1 cellular context compared by ENCODE assay signal in genomic region chr1:91806777-91807700, GRCh38.
TF ChIP-seq lines count a peak whose summit lies in the region.

No MANE protein-coding gene starts in this region.

TF ChIP-seq in HEK293, 187 proteins besides CTCF, POLR2A, EP300 and RAD21 (continued from another document and continues in another):
- TF ChIP-seq, protein P1, sequence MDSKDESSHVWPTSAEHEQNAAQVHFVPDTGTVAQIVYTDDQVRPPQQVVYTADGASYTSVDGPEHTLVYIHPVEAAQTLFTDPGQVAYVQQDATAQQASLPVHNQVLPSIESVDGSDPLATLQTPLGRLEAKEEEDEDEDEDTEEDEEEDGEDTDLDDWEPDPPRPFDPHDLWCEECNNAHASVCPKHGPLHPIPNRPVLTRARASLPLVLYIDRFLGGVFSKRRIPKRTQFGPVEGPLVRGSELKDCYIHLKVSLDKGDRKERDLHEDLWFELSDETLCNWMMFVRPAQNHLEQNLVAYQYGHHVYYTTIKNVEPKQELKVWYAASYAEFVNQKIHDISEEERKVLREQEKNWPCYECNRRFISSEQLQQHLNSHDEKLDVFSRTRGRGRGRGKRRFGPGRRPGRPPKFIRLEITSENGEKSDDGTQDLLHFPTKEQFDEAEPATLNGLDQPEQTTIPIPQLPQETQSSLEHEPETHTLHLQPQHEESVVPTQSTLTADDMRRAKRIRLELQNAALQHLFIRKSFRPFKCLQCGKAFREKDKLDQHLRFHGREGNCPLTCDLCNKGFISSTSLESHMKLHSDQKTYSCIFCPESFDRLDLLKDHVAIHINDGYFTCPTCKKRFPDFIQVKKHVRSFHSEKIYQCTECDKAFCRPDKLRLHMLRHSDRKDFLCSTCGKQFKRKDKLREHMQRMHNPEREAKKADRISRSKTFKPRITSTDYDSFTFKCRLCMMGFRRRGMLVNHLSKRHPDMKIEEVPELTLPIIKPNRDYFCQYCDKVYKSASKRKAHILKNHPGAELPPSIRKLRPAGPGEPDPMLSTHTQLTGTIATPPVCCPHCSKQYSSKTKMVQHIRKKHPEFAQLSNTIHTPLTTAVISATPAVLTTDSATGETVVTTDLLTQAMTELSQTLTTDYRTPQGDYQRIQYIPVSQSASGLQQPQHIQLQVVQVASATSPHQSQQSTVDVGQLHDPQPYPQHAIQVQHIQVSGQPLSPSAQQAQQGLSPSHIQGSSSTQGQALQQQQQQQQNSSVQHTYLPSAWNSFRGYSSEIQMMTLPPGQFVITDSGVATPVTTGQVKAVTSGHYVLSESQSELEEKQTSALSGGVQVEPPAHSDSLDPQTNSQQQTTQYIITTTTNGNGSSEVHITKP (tag by site-specific recombination; IDR thresholded peaks at IDR 0.05) = peak; percentile 98
- TF ChIP-seq ZNF610 (tag by site-specific recombination; IDR thresholded peaks at IDR 0.05; ENCODE audit: borderline replicate concordance) (no peak), KLF1 (tag by site-specific recombination; IDR thresholded peaks at IDR 0.05) (no peak), ZXDB (tag by site-specific recombination; IDR thresholded peaks at IDR 0.05) (no peak), ZNF629 (tag by site-specific recombination; IDR thresholded peaks at IDR 0.05) (peak; percentile 95), ZEB2 (tag by site-specific recombination; IDR thresholded peaks at IDR 0.05) (peak; percentile 53), ZNF626 (tag by site-specific recombination; IDR thresholded peaks at IDR 0.05) (no peak), KLF17 (tag by site-specific recombination; IDR thresholded peaks at IDR 0.05) (no peak), TSHZ1 (tag by site-specific recombination; IDR thresholded peaks at IDR 0.05; ENCODE audit: borderline replicate concordance) (no peak), SP2 (tag by site-specific recombination; IDR thresholded peaks at IDR 0.05) (peak; percentile 31; the same call in 1 of the 2 replicates), ZNF354C (tag by site-specific recombination; IDR thresholded peaks at IDR 0.05; ENCODE audit: borderline replicate concordance, low read depth) (no peak), ZNF366 (tag by site-specific recombination; conservative IDR thresholded peaks at IDR 0.05) (0 out of 2 replicates have a peak, but pooled peaks have one; percentile 27), REPIN1 (tag by site-specific recombination; IDR thresholded peaks at IDR 0.05; ENCODE audit: low read depth) (no peak), ZBTB26 (tag by site-specific recombination; optimal IDR thresholded peaks at IDR 0.05) (no peak), ZBTB7A (tag by site-specific recombination; IDR thresholded peaks at IDR 0.05; ENCODE audit: low read depth) (no peak), PBX3 (CRISPR knock-in tag; IDR thresholded peaks at IDR 0.05) (no peak), ZNF600 (tag by site-specific recombination; IDR thresholded peaks at IDR 0.05) (no peak), ZNF777 (tag by site-specific recombination; IDR thresholded peaks at IDR 0.05; ENCODE audit: borderline replicate concordance) (no peak), ZNF341 (tag by site-specific recombination; IDR thresholded peaks at IDR 0.05; ENCODE audit: low read depth) (no peak), FEZF1 (tag by site-specific recombination; IDR thresholded peaks at IDR 0.05) (no peak), ZNF548 (tag by site-specific recombination; IDR thresholded peaks at IDR 0.05) (no peak), SETDB1 (IDR thresholded peaks at IDR 0.05; ENCODE audit: insufficient read length, low read length) (no peak), SP7 (tag by site-specific recombination; IDR thresholded peaks at IDR 0.05) (0 out of 2 replicates have a peak, but pooled peaks have one; percentile 20), ZNF16 (tag by site-specific recombination; IDR thresholded peaks at IDR 0.05; ENCODE audit: low read depth) (no peak), ZNF416 (tag by site-specific recombination; IDR thresholded peaks at IDR 0.05) (no peak), ZNF112 (tag by site-specific recombination; IDR thresholded peaks at IDR 0.05) (no peak), GLI2 (tag by site-specific recombination; IDR thresholded peaks at IDR 0.05; ENCODE audit: borderline replicate concordance, low read depth) (no peak), SP3 (tag by site-specific recombination; IDR thresholded peaks at IDR 0.05) (no peak), ZNF155 (tag by site-specific recombination; IDR thresholded peaks at IDR 0.05) (no peak), OVOL3 (tag by site-specific recombination; IDR thresholded peaks at IDR 0.05) (no peak), BCL11A (tag by site-specific recombination; IDR thresholded peaks at IDR 0.05; ENCODE audit: low read depth) (no peak), ZNF324 (tag by site-specific recombination; IDR thresholded peaks at IDR 0.05) (no peak), HIC1 (tag by site-specific recombination; IDR thresholded peaks at IDR 0.05) (no peak), KLF9 (tag by site-specific recombination; IDR thresholded peaks at IDR 0.05; ENCODE audit: low read depth) (no peak), ZNF239 (tag by site-specific recombination; IDR thresholded peaks at IDR 0.05) (no peak), ZFP37 (tag by site-specific recombination; IDR thresholded peaks at IDR 0.05) (0 out of 2 replicates have a peak, but pooled peaks have one; percentile 24), ZNF701 (tag by site-specific recombination; IDR thresholded peaks at IDR 0.05) (no peak), ZNF184 (tag by site-specific recombination; IDR thresholded peaks at IDR 0.05) (no peak), ZSCAN18 (tag by site-specific recombination; IDR thresholded peaks at IDR 0.05) (no peak)
- TF ChIP-seq, protein P2, sequence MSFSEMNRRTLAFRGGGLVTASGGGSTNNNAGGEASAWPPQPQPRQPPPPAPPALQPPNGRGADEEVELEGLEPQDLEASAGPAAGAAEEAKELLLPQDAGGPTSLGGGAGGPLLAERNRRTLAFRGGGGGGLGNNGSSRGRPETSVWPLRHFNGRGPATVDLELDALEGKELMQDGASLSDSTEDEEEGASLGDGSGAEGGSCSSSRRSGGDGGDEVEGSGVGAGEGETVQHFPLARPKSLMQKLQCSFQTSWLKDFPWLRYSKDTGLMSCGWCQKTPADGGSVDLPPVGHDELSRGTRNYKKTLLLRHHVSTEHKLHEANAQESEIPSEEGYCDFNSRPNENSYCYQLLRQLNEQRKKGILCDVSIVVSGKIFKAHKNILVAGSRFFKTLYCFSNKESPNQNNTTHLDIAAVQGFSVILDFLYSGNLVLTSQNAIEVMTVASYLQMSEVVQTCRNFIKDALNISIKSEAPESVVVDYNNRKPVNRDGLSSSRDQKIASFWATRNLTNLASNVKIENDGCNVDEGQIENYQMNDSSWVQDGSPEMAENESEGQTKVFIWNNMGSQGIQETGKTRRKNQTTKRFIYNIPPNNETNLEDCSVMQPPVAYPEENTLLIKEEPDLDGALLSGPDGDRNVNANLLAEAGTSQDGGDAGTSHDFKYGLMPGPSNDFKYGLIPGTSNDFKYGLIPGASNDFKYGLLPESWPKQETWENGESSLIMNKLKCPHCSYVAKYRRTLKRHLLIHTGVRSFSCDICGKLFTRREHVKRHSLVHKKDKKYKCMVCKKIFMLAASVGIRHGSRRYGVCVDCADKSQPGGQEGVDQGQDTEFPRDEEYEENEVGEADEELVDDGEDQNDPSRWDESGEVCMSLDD (tag by site-specific recombination; IDR thresholded peaks at IDR 0.05) = no peak
- TF ChIP-seq, protein P3, sequence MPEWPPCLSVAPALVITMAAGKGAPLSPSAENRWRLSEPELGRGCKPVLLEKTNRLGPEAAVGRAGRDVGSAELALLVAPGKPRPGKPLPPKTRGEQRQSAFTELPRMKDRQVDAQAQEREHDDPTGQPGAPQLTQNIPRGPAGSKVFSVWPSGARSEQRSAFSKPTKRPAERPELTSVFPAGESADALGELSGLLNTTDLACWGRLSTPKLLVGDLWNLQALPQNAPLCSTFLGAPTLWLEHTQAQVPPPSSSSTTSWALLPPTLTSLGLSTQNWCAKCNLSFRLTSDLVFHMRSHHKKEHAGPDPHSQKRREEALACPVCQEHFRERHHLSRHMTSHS (tag by site-specific recombination; IDR thresholded peaks at IDR 0.05) = no peak
